In genomic region chr7:32891800-32892520, GRCh38 we compare ENCODE assay signal across 8 cellular contexts.
A peak's percentile ranks its signal among the peaks of the same experiment; 100 is the strongest.
DNase-seq lines count a peak whose midpoint lies in the region; ATAC-seq and TF ChIP-seq lines count a peak whose summit lies in the region.

No MANE protein-coding gene starts in this region.

- ATAC-seq in GM19023 (IDR thresholded peaks at IDR 0.05; ENCODE audit: unreplicated experiment) (peak; percentile 53), HG03196 (IDR thresholded peaks at IDR 0.05; ENCODE audit: unreplicated experiment) (peak; percentile 57)

- DNase-seq in AG09309 (ENCODE audit: low read depth) (peak; percentile 60), NCI-H226 (peak; percentile 99), islet precursor cell (peak; percentile 98)
- DNase-seq in activated CD4-positive, CD25-positive, alpha-beta regulatory T cell (lab: John Stamatoyannopoulos, UW): peak; percentile 88 to 95 (median 93)
- peak; percentile 98 for DNase-seq in central memory CD4-positive, alpha-beta T cell
- DNase-seq in stimulated activated CD4-positive, alpha-beta T cell treated with anti-CD3 and anti-CD28 coated beads, Interleukin-12 subunit alpha, Interleukin-12 subunit beta, amount 100 ng/mL, for 48 hours (ENCODE audit: low read depth in 2 of 3, low spot score in 1 of 3): peak; percentile 97 to 98 (median 97)

- TF ChIP-seq CTCF in AG09309 (IDR thresholded peaks at IDR 0.05; ENCODE audit: control insufficient read depth, insufficient read depth, low read depth, low read length, missing control alignments): no peak

- H3K4me3 ChIP-seq in AG09309 (ENCODE audit: control insufficient read depth, low read depth, low read length): peak overlapping the region; percentile 73

Comparison
In these comparisons a context has a peak if more than half of its experiments do, and no peak if none do; other contexts are left out.
1. Peak in every context shown above with its lines: DNase-seq, ATAC-seq and H3K4me3 ChIP-seq.